In the genomic region with DNA sequence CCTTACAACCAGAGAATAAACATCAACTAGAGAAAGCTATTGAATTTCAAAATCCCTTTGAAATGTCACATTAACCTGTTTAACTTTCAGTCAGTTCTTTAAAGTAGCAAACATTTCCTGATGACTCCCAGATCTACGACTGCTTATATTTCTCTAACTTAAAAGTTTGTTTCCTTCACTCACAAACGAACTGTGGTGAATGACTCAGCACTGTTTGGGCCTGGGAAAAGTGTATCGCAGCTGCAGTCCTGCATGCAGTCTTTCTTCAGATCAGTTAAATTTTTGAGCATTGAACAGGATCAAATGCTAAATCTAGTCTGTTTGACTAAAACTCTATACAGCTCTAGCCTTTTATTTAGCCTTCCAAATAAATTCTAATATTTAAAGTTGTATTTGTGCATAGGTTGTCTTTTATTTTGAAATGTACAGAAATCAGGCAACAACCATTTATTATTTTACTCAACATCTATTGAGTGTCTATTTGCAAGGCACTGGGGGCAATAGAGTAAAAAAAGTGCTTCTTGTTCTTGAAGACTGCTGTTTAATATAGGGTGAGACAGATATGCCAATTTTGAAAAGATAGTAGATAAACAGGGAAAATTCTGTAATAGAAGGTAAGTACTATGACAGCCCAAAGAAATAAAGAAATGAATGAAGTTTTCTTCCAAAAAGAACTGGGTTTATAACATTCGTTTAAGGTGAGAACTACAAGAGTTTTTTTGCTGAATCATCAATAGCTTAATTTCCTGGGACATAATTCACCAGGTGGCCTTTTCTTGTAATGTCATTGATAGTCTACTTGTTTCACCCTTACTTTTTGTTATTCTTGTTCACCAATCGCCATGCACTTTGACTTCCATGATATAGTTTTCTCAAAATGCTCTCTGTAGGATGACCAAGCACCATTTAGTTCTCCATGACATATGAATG, we compare ENCODE assay signal across 9 cellular contexts.
DNase-seq lines count a peak whose midpoint lies in the region; ATAC-seq, FAIRE-seq and TF ChIP-seq lines count a peak whose summit lies in the region.
"Had no signal": no experiment of that assay in that cellular context is flagged by ENCODE, and none has a peak within 500 bp of the region (broad histone marks: within the 10 kb centered on the region; RNA-seq: fewer than 3 reads in every experiment).

No MANE protein-coding gene starts in this region.

- no peak for TF ChIP-seq CTCF in osteocyte (IDR thresholded peaks at IDR 0.05)
- no peak for TF ChIP-seq CTCF in activated CD8-positive, alpha-beta T cell treated with anti-CD3 and anti-CD28 coated beads for 36 hours (IDR thresholded peaks at IDR 0.05)

- H3K9me3 Mint-ChIP-seq in osteocyte (ENCODE audit: unreplicated experiment), result peaks cover 13% of the 10 kb centered on the region
- H3K9me3 Mint-ChIP-seq in activated CD8-positive, alpha-beta T cell treated with anti-CD3 and anti-CD28 coated beads for 36 hours, result peaks cover 15% of the 10 kb centered on the region
- peaks cover 19% of the 10 kb centered on the region for H3K9me3 Mint-ChIP-seq in activated T-helper 1 cell treated with anti-CD3 and anti-CD28 coated beads, Interleukin-12 subunit alpha, Interleukin-12 subunit beta, Interleukin-2, Interleukin-4 antibody, amounts not matched to agents 30 ng/mL and 10 ng/mL and 1 ng/mL, durations not matched to agents 14 hours and 24 hours and 36 hours

- peaks cover 10% of the 10 kb centered on the region for H3K36me3 Mint-ChIP-seq in osteocyte (ENCODE audit: unreplicated experiment)
- H3K36me3 Mint-ChIP-seq in activated CD8-positive, alpha-beta T cell treated with anti-CD3 and anti-CD28 coated beads for 36 hours (ENCODE audit: low read depth), result peaks cover 2% of the 10 kb centered on the region
- H3K36me3 Mint-ChIP-seq in activated T-helper 1 cell treated with anti-CD3 and anti-CD28 coated beads, Interleukin-12 subunit alpha, Interleukin-12 subunit beta, Interleukin-2, Interleukin-4 antibody, amounts not matched to agents 30 ng/mL and 10 ng/mL and 1 ng/mL, durations not matched to agents 14 hours and 24 hours and 36 hours (ENCODE audit: low read depth), result no peaks in the 10 kb centered on the region

- CTCF ChIA-PET in activated CD8-positive, alpha-beta T cell treated with anti-CD3 and anti-CD28 coated beads for 36 hours (lab: Charles Lee), result no interaction called here

- no peaks in the 10 kb centered on the region for H3K27me3 Mint-ChIP-seq in osteocyte (ENCODE audit: unreplicated experiment)
- H3K27me3 Mint-ChIP-seq in activated CD8-positive, alpha-beta T cell treated with anti-CD3 and anti-CD28 coated beads for 36 hours, result no peaks in the 10 kb centered on the region
- H3K27me3 Mint-ChIP-seq in activated T-helper 1 cell treated with anti-CD3 and anti-CD28 coated beads, Interleukin-12 subunit alpha, Interleukin-12 subunit beta, Interleukin-2, Interleukin-4 antibody, amounts not matched to agents 30 ng/mL and 10 ng/mL and 1 ng/mL, durations not matched to agents 14 hours and 24 hours and 36 hours (ENCODE audit: insufficient read depth), result no peaks in the 10 kb centered on the region

- H3K27ac Mint-ChIP-seq in osteocyte (ENCODE audit: unreplicated experiment), result peak overlapping the region; percentile 83
- H3K27ac Mint-ChIP-seq in activated CD8-positive, alpha-beta T cell treated with anti-CD3 and anti-CD28 coated beads for 36 hours, result no peak overlapping the region
- H3K27ac Mint-ChIP-seq in activated T-helper 1 cell treated with anti-CD3 and anti-CD28 coated beads, Interleukin-12 subunit alpha, Interleukin-12 subunit beta, Interleukin-2, Interleukin-4 antibody, amounts not matched to agents 30 ng/mL and 10 ng/mL and 1 ng/mL, durations not matched to agents 14 hours and 24 hours and 36 hours, result no peak overlapping the region

- ATAC-seq in activated CD8-positive, alpha-beta T cell treated with anti-CD3 and anti-CD28 coated beads for 36 hours, result no peak

- H3K4me1 Mint-ChIP-seq in osteocyte (ENCODE audit: unreplicated experiment), result peaks cover 21% of the 10 kb centered on the region
- H3K4me1 Mint-ChIP-seq in activated CD8-positive, alpha-beta T cell treated with anti-CD3 and anti-CD28 coated beads for 36 hours (ENCODE audit: low read depth), result no peaks in the 10 kb centered on the region
- H3K4me1 Mint-ChIP-seq in activated T-helper 1 cell treated with anti-CD3 and anti-CD28 coated beads, Interleukin-12 subunit alpha, Interleukin-12 subunit beta, Interleukin-2, Interleukin-4 antibody, amounts not matched to agents 30 ng/mL and 10 ng/mL and 1 ng/mL, durations not matched to agents 14 hours and 24 hours and 36 hours (ENCODE audit: low read depth), result no peaks in the 10 kb centered on the region

- peak; percentile 69 for DNase-seq in GM03348 (ENCODE audit: low spot score)
- peak; percentile 68 for DNase-seq in NCI-H460 (ENCODE audit: extremely low read depth, low read depth)
- peak; percentile 16 for DNase-seq in epidermal melanocyte (ENCODE audit: insufficient read length, low spot score)
- no peak for DNase-seq in osteocyte (ENCODE audit: extremely low spot score, unreplicated experiment)
- no peak for DNase-seq in activated CD8-positive, alpha-beta T cell treated with anti-CD3 and anti-CD28 coated beads for 36 hours
- no peak for DNase-seq in activated T-helper 1 cell treated with anti-CD3 and anti-CD28 coated beads, Interleukin-12 subunit alpha, Interleukin-12 subunit beta, Interleukin-2, Interleukin-4 antibody, amounts not matched to agents 30 ng/mL and 10 ng/mL and 1 ng/mL, durations not matched to agents 14 hours and 24 hours and 36 hours (ENCODE audit: low spot score)
- DNase-seq in DMS79 treated with DMSO at 0.1 percent for 48 hours (lab: John Stamatoyannopoulos, UW), result no peak
- no peak for DNase-seq in frontal cortex (ENCODE audit: low spot score in 2 of 2)
- DNase-seq: NCI-H1417 had no signal

- no peak for FAIRE-seq in frontal cortex (lab: Jason Lieb, UNC)

- POLR2A ChIA-PET in activated CD8-positive, alpha-beta T cell treated with anti-CD3 and anti-CD28 coated beads for 36 hours (lab: Charles Lee), result no interaction called here

- intact Hi-C loops in activated CD8-positive, alpha-beta T cell treated with anti-CD3 and anti-CD28 coated beads for 36 hours (cut with micrococcal nuclease), result no loop called here
- intact Hi-C loops in activated T-helper 1 cell treated with anti-CD3 and anti-CD28 coated beads, Interleukin-12 subunit alpha, Interleukin-12 subunit beta, Interleukin-2, Interleukin-4 antibody, amounts not matched to agents 30 ng/mL and 10 ng/mL and 1 ng/mL, durations not matched to agents 14 hours and 24 hours and 36 hours (cut with micrococcal nuclease), result no loop called here

- H3K4me3 Mint-ChIP-seq in osteocyte (ENCODE audit: unreplicated experiment), result no peak overlapping the region
- H3K4me3 Mint-ChIP-seq in activated CD8-positive, alpha-beta T cell treated with anti-CD3 and anti-CD28 coated beads for 36 hours, result no peak overlapping the region
- H3K4me3 Mint-ChIP-seq in activated T-helper 1 cell treated with anti-CD3 and anti-CD28 coated beads, Interleukin-12 subunit alpha, Interleukin-12 subunit beta, Interleukin-2, Interleukin-4 antibody, amounts not matched to agents 30 ng/mL and 10 ng/mL and 1 ng/mL, durations not matched to agents 14 hours and 24 hours and 36 hours, result no peak overlapping the region

Comparison
In these comparisons a context has a peak if more than half of its experiments do, and no peak if none do; other contexts are left out.
1. DNase-seq: peak in GM03348 (single experiment), NCI-H460 (single experiment) and epidermal melanocyte (single experiment); none in osteocyte (single experiment), activated CD8-positive, alpha-beta T cell treated with anti-CD3 and anti-CD28 coated beads for 36 hours (single experiment), activated T-helper 1 cell treated with anti-CD3 and anti-CD28 coated beads, Interleukin-12 subunit alpha, Interleukin-12 subunit beta, Interleukin-2, Interleukin-4 antibody, amounts not matched to agents 30 ng/mL and 10 ng/mL and 1 ng/mL, durations not matched to agents 14 hours and 24 hours and 36 hours (single experiment), DMS79 treated with DMSO at 0.1 percent for 48 hours (single experiment) and frontal cortex (0 of 2).